ENCODE assay signal across 8 cellular contexts in genomic region chr10:88271736-88272135, GRCh38.
DNase-seq lines count a peak whose midpoint lies in the region; ATAC-seq, FAIRE-seq and TF ChIP-seq lines count a peak whose summit lies in the region.

No MANE protein-coding gene starts in this region.

- H3K4me1 ChIP-seq in aorta (ENCODE audit: control insufficient read depth in 1 of 2, insufficient read depth in 2 of 2, low read length in 2 of 2): no peaks in the 10 kb centered on the region

- H3K36me3 ChIP-seq in bronchial epithelial cell (ENCODE audit: control insufficient read depth, insufficient read depth, low read length): no peaks in the 10 kb centered on the region
- H3K36me3 ChIP-seq in aorta (ENCODE audit: control insufficient read depth in 1 of 2, insufficient read depth in 2 of 2, low read length in 1 of 2): no peaks in the 10 kb centered on the region

- no peaks in the 10 kb centered on the region for H3K36me3 Mint-ChIP-seq in stimulated activated memory B cell treated with anti-CD40 and anti-IgM and Interleukin-4, amounts not matched to agents 10 μg/mL and 1 μg/mL and 100 μg/mL, for 72 hours
- no peaks in the 10 kb centered on the region for H3K36me3 Mint-ChIP-seq in Calu3 (ENCODE audit: insufficient read depth, unreplicated experiment)

- BruUV-seq in Calu3 (replicated peaks; lab: Mats Ljungman, UMichigan): no TSS peak

- peak; percentile 28 for ATAC-seq in GM21526 (IDR thresholded peaks at IDR 0.05; ENCODE audit: low FRiP score, unreplicated experiment)
- ATAC-seq in stimulated activated memory B cell treated with anti-CD40 and anti-IgM and Interleukin-4, amounts not matched to agents 10 μg/mL and 1 μg/mL and 100 μg/mL, for 72 hours: peak; percentile 56
- no peak for ATAC-seq in aorta (ENCODE audit: low FRiP score)

- no peaks in the 10 kb centered on the region for H3K27me3 Mint-ChIP-seq in stimulated activated memory B cell treated with anti-CD40 and anti-IgM and Interleukin-4, amounts not matched to agents 10 μg/mL and 1 μg/mL and 100 μg/mL, for 72 hours
- H3K27me3 Mint-ChIP-seq in Calu3 (ENCODE audit: unreplicated experiment): no peaks in the 10 kb centered on the region

- H3K27me3 ChIP-seq in bronchial epithelial cell (ENCODE audit: control insufficient read depth, insufficient read depth, low read length) (no peaks in the 10 kb centered on the region), aorta (ENCODE audit: control insufficient read depth in 1 of 2, insufficient read depth in 2 of 2, low read length in 1 of 2) (no peaks in the 10 kb centered on the region)

- peaks cover 40% of the 10 kb centered on the region for H3K4me1 Mint-ChIP-seq in stimulated activated memory B cell treated with anti-CD40 and anti-IgM and Interleukin-4, amounts not matched to agents 10 μg/mL and 1 μg/mL and 100 μg/mL, for 72 hours
- H3K4me1 Mint-ChIP-seq in Calu3 (ENCODE audit: low read depth, unreplicated experiment): no peaks in the 10 kb centered on the region

- H3K4me3 ChIP-seq in Jurkat, Clone E6-1 (ENCODE audit: low read length): peak overlapping the region; percentile 4; the same call in 1 of the 2 replicates
- H3K4me3 ChIP-seq in bronchial epithelial cell (ENCODE audit: low read depth, low read length) (no peak overlapping the region), aorta (ENCODE audit: low read length in 2 of 2) (no peak overlapping the region)

- CTCF ChIA-PET in Calu3 (lab: Charles Lee): no interaction called here

- no peak overlapping the region for H3K27ac ChIP-seq in aorta (ENCODE audit: low read depth in 1 of 2, low read length in 2 of 2)

- peak; percentile 65 for DNase-seq in EL
- no peak for DNase-seq in Jurkat, Clone E6-1 (ENCODE audit: low read depth, low spot score)
- peak; percentile 51 for DNase-seq in bronchial epithelial cell (ENCODE audit: low read depth)
- no peak for DNase-seq in aorta
- DNase-seq in Calu3: no peak
- no peak for DNase-seq in GDM1 (lab: John Stamatoyannopoulos, UW)

- no peaks in the 10 kb centered on the region for H3K9me3 Mint-ChIP-seq in stimulated activated memory B cell treated with anti-CD40 and anti-IgM and Interleukin-4, amounts not matched to agents 10 μg/mL and 1 μg/mL and 100 μg/mL, for 72 hours
- no peaks in the 10 kb centered on the region for H3K9me3 Mint-ChIP-seq in Calu3 (ENCODE audit: low read depth, unreplicated experiment)

- FAIRE-seq in bronchial epithelial cell (lab: Jason Lieb, UNC): no peak

- H3K9me3 ChIP-seq in aorta (ENCODE audit: control insufficient read depth, low read length): no peaks in the 10 kb centered on the region

- intact Hi-C loops in aorta (cut with DNase I) (no loop called here), Calu3 (cut with micrococcal nuclease; ENCODE audit: unreplicated experiment) (no loop called here)

- H3K27ac Mint-ChIP-seq in stimulated activated memory B cell treated with anti-CD40 and anti-IgM and Interleukin-4, amounts not matched to agents 10 μg/mL and 1 μg/mL and 100 μg/mL, for 72 hours: peak overlapping the region; percentile 92
- no peak overlapping the region for H3K27ac Mint-ChIP-seq in Calu3 (ENCODE audit: unreplicated experiment)

- TF ChIP-seq CTCF in bronchial epithelial cell (IDR thresholded peaks at IDR 0.05; ENCODE audit: insufficient read depth, low read length, severe bottlenecking) (no peak), Calu3 (IDR thresholded peaks at IDR 0.05; ENCODE audit: unreplicated experiment) (no peak)

- H3K4me3 Mint-ChIP-seq in stimulated activated memory B cell treated with anti-CD40 and anti-IgM and Interleukin-4, amounts not matched to agents 10 μg/mL and 1 μg/mL and 100 μg/mL, for 72 hours: peak overlapping the region; percentile 63
- no peak overlapping the region for H3K4me3 Mint-ChIP-seq in Calu3 (ENCODE audit: low read depth, unreplicated experiment)

- WGBS in aorta, 2 donors: 89 to 98% methylated on average over 3 of the region's 3 CpGs

Comparison
In these comparisons a context has a peak if more than half of its experiments do, and no peak if none do; other contexts are left out.
1. DNase-seq: peak in EL (single experiment) and bronchial epithelial cell (single experiment); none in Jurkat, Clone E6-1 (single experiment), aorta (0 of 2), Calu3 (single experiment) and GDM1 (single experiment).